Comparison of ENCODE assay signal across 8 cellular contexts in the genomic region with DNA sequence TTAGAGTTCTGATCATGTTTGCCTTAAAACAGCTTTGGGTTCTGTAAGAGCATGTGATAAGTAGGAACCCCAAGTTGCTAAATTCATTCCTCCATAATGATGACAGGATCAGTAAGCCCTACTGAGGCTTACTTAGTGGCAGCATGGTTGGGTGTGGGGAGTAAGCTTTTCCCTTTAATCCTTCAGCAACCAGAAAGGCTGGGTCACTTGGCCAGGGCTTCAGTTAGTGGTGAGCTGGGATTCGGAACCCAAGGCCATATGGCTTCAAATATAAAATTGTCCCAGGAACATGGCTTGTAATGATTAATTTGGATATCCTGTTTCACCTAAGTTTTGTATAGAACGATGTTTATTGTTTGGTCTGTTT. TPM values are rescaled to one million over a fixed set of nuclear protein-coding genes. Genes with fewer than 3 reads are reported as not detected.
A peak's percentile ranks its signal among the peaks of the same experiment; 100 is the strongest.
DNase-seq lines count a peak whose midpoint lies in the region; ATAC-seq, FAIRE-seq and TF ChIP-seq lines count a peak whose summit lies in the region.

No MANE protein-coding gene starts in this region.

- DNase-seq in GM18507 (ENCODE audit: extremely low spot score, insufficient read length, low read depth): no peak
- DNase-seq in fibroblast of peridontal ligament (ENCODE audit: extremely low read depth): peak; percentile 33
- peak; percentile 88 for DNase-seq in osteoblast (ENCODE audit: insufficient read length, low spot score, missing footprints)
- no peak for DNase-seq in NOMO-1 treated with DMSO at 0.1 percent for 48 hours (lab: John Stamatoyannopoulos, UW; ENCODE audit: unreplicated experiment)
- DNase-seq in stimulated activated naive CD4-positive, alpha-beta T cell (lab: John Stamatoyannopoulos, UW): no peak

- no peaks in the 10 kb centered on the region for H3K9me3 ChIP-seq in osteoblast (ENCODE audit: low read depth, low read length)

- H3K27ac ChIP-seq in 22Rv1 (peak overlapping the region; percentile 86), osteoblast (ENCODE audit: low read depth, low read length) (peak overlapping the region; percentile 77)

- H2AFZ ChIP-seq in osteoblast (ENCODE audit: low read length): peak overlapping the region; percentile 100

- no peaks in the 10 kb centered on the region for H4K20me1 ChIP-seq in osteoblast (ENCODE audit: insufficient read depth, low read length)

- peaks cover 7% of the 10 kb centered on the region for H3K4me1 ChIP-seq in osteoblast (ENCODE audit: insufficient read depth, low read length)

- FAIRE-seq in GM18507 (lab: Jason Lieb, UNC): peak; percentile 38

- H3K79me2 ChIP-seq in osteoblast (ENCODE audit: insufficient read depth, low read length): peaks cover 5% of the 10 kb centered on the region

- TF ChIP-seq CTCF in 22Rv1 (IDR thresholded peaks at IDR 0.05) (no peak), osteoblast (IDR thresholded peaks at IDR 0.05; ENCODE audit: extremely low read depth, low read depth, low read length) (no peak)

- ATAC-seq in HG03025 (IDR thresholded peaks at IDR 0.05; ENCODE audit: low FRiP score, unreplicated experiment) (peak; percentile 25), SK-N-SH treated with all-trans-retinoic acid at 6 μM for 48 hours (peak; percentile 38)

- H3K27me3 ChIP-seq in osteoblast (ENCODE audit: insufficient read depth, low read length): peaks cover 13% of the 10 kb centered on the region

- peak overlapping the region; percentile 98 for H3K4me3 ChIP-seq in osteoblast (ENCODE audit: insufficient read depth, low read length)

- H3K36me3 ChIP-seq in osteoblast (ENCODE audit: insufficient read depth, low read length): no peaks in the 10 kb centered on the region

- H3K4me2 ChIP-seq in osteoblast (ENCODE audit: insufficient read depth, low read length): peak overlapping the region; percentile 97

TF ChIP-seq in SK-N-SH treated with all-trans-retinoic acid at 6 μM for 48 hours, 23 proteins besides CTCF, POLR2A, EP300 and RAD21:
- TF ChIP-seq ISL1 (CRISPR knock-in tag; IDR thresholded peaks at IDR 0.05) (no peak), ARNTL (CRISPR knock-in tag; IDR thresholded peaks at IDR 0.05; ENCODE audit: borderline replicate concordance, low read depth) (no peak)

RNA-seq across cellular contexts. Expression of a gene that starts 0.8 kb away (rescaled TPM):
- total RNA-seq in osteoblast: 1.1 and 1.8 TPM in 2 replicates

Comparison
In these comparisons a context has a peak if more than half of its experiments do, and no peak if none do; other contexts are left out.
1. DNase-seq: peak in fibroblast of peridontal ligament (single experiment) and osteoblast (single experiment); none in GM18507 (single experiment), NOMO-1 treated with DMSO at 0.1 percent for 48 hours (single experiment) and stimulated activated naive CD4-positive, alpha-beta T cell (0 of 6).